Comparison of ENCODE assay signal across 10 cellular contexts in the genomic region with DNA sequence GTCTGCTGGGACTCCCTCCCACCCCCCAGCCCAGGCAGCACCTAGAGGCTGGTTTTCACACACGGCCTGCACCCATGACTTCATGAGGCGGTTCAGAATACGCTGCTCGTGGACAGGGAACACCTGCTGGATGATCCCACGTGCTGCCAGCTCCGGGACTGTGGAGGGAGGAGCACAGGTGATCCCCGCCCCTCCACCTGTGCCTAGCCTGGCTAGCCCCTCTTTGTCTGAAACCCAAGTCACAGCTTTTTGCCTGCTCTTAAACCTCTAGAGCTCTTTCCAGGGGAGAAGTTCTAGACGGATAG.
"Had no signal": no experiment of that assay in that cellular context is flagged by ENCODE, and none has a peak within 500 bp of the region (broad histone marks: within the 10 kb centered on the region; RNA-seq: fewer than 3 reads in every experiment).

No MANE protein-coding gene starts in this region.

- DNase-seq: activated B cell treated with CpG ODN at 0.5 μM for 24 hours; activated CD4-positive, alpha-beta T cell treated with anti-CD3 and anti-CD28 coated beads, Interleukin-2, amount 50 U/mL, for 1 hour; activated naive CD4-positive, alpha-beta T cell treated with anti-CD3 and anti-CD28 coated beads, Interleukin-2, amount 50 U/mL, for 16 hours; activated T-cell treated with anti-CD3 and anti-CD28 coated beads for 4 hours; amniotic stem cell; effector memory CD4-positive, alpha-beta T cell; small intestine; thyroid gland; uterus had no signal

- H3K9me3 ChIP-seq: neutrophil, thyroid gland, uterus had no signal

- H3K27ac ChIP-seq: neutrophil, thyroid gland, uterus had no signal

- H3K27me3 ChIP-seq: thyroid gland had no signal

- FAIRE-seq: small intestine had no signal

- H3K36me3 ChIP-seq: neutrophil, thyroid gland, uterus had no signal

- H3K4me3 ChIP-seq: thyroid gland, uterus had no signal
